ENCODE assay signal across 8 cellular contexts in genomic region chr2:26561918-26562810, GRCh38.
DNase-seq lines count a peak whose midpoint lies in the region; ATAC-seq and TF ChIP-seq lines count a peak whose summit lies in the region.

No MANE protein-coding gene starts in this region.

- TF ChIP-seq CTCF in GM12873 (IDR thresholded peaks at IDR 0.05; ENCODE audit: insufficient read depth, low read depth, low read length, missing control alignments), result peak; percentile 13
- peak; percentile 16 to 47 for TF ChIP-seq CTCF in right atrium auricular region (IDR thresholded peaks at IDR 0.05)

- no peaks in the 10 kb centered on the region for H3K36me3 ChIP-seq in right atrium auricular region

- H3K4me3 ChIP-seq in right atrium auricular region (peak overlapping the region; percentile 27 to 47), skin epidermis (peak overlapping the region in 5 of 7 experiments; percentile 9 to 36 (median 18))

- H3K27me3 Mint-ChIP-seq in activated naive CD4-positive, alpha-beta T cell treated with anti-CD3 and anti-CD28 coated beads, Interleukin-2, amount 10 ng/mL, durations not matched to agents 7 days and 5 days, result peaks cover 91% of the 10 kb centered on the region
- peaks cover 78 to 95% of the 10 kb centered on the region in 2 donors for H3K27me3 Mint-ChIP-seq in effector memory CD8-positive, alpha-beta T cell

- peaks cover 16% of the 10 kb centered on the region for H3K4me1 Mint-ChIP-seq in activated naive CD4-positive, alpha-beta T cell treated with anti-CD3 and anti-CD28 coated beads, Interleukin-2, amount 10 ng/mL, durations not matched to agents 7 days and 5 days
- H3K4me1 Mint-ChIP-seq in effector memory CD8-positive, alpha-beta T cell (ENCODE audit: low read depth in 2 of 2), result peaks cover 0 to 9% of the 10 kb centered on the region in 2 donors

- DNase-seq in NCI-H2171 (lab: John Stamatoyannopoulos, UW) (peak; percentile 78), right atrium auricular region (ENCODE audit: low spot score) (no peak), cerebellum (ENCODE audit: low spot score) (no peak), T-helper 9 cell (no peak)
- DNase-seq in activated naive CD4-positive, alpha-beta T cell treated with anti-CD3 and anti-CD28 coated beads, Interleukin-2, amount 10 ng/mL, durations not matched to agents 7 days and 5 days, result peak; percentile 64
- DNase-seq in effector memory CD8-positive, alpha-beta T cell, result no peak

- H3K9me3 Mint-ChIP-seq in activated naive CD4-positive, alpha-beta T cell treated with anti-CD3 and anti-CD28 coated beads, Interleukin-2, amount 10 ng/mL, durations not matched to agents 7 days and 5 days, result no peaks in the 10 kb centered on the region
- H3K9me3 Mint-ChIP-seq in effector memory CD8-positive, alpha-beta T cell, result no peaks in the 10 kb centered on the region

- no peak for ATAC-seq in effector memory CD8-positive, alpha-beta T cell (replicated peaks)

- CTCF ChIA-PET in activated naive CD4-positive, alpha-beta T cell treated with anti-CD3 and anti-CD28 coated beads, Interleukin-2, amount 10 ng/mL, durations not matched to agents 7 days and 5 days (lab: Charles Lee), result interaction anchor here (0.8 to 0.9 kb wide), 3 partner anchors 16 to 180 kb away, joined by 3 to 4 read pairs (median 3); no protein-coding TSS in a partner anchor

- H3K27me3 ChIP-seq in right atrium auricular region, result no peaks in the 10 kb centered on the region

- no peak overlapping the region for H3K4me3 Mint-ChIP-seq in activated naive CD4-positive, alpha-beta T cell treated with anti-CD3 and anti-CD28 coated beads, Interleukin-2, amount 10 ng/mL, durations not matched to agents 7 days and 5 days
- no peak overlapping the region for H3K4me3 Mint-ChIP-seq in effector memory CD8-positive, alpha-beta T cell

- H3K27ac ChIP-seq in right atrium auricular region (no peak overlapping the region), skin epidermis (no peak overlapping the region)

- H3K27ac Mint-ChIP-seq in activated naive CD4-positive, alpha-beta T cell treated with anti-CD3 and anti-CD28 coated beads, Interleukin-2, amount 10 ng/mL, durations not matched to agents 7 days and 5 days, result no peak overlapping the region
- no peak overlapping the region for H3K27ac Mint-ChIP-seq in effector memory CD8-positive, alpha-beta T cell

- H3K36me3 Mint-ChIP-seq in activated naive CD4-positive, alpha-beta T cell treated with anti-CD3 and anti-CD28 coated beads, Interleukin-2, amount 10 ng/mL, durations not matched to agents 7 days and 5 days, result no peaks in the 10 kb centered on the region
- H3K36me3 Mint-ChIP-seq in effector memory CD8-positive, alpha-beta T cell (ENCODE audit: insufficient read depth), result no peaks in the 10 kb centered on the region

- H3K9me3 ChIP-seq in right atrium auricular region, result no peaks in the 10 kb centered on the region

- H3K4me1 ChIP-seq in right atrium auricular region, result peaks cover 0 to 15% of the 10 kb centered on the region in 2 donors

Comparison
In these comparisons a context has a peak if more than half of its experiments do, and no peak if none do; other contexts are left out.
1. DNase-seq: peak in NCI-H2171 (single experiment) and activated naive CD4-positive, alpha-beta T cell treated with anti-CD3 and anti-CD28 coated beads, Interleukin-2, amount 10 ng/mL, durations not matched to agents 7 days and 5 days (single experiment); none in right atrium auricular region (single experiment), effector memory CD8-positive, alpha-beta T cell (0 of 3), cerebellum (single experiment) and T-helper 9 cell (single experiment).